24 cellular contexts compared by ENCODE assay signal in genomic region chr1:202901555-202901954, GRCh38.
"Had no signal": no experiment of that assay in that cellular context is flagged by ENCODE, and none has a peak within 500 bp of the region (broad histone marks: within the 10 kb centered on the region; RNA-seq: fewer than 3 reads in every experiment).

No MANE protein-coding gene starts in this region.

- H3K27me3 ChIP-seq: colonic mucosa, dorsolateral prefrontal cortex, esophagus muscularis mucosa, esophagus squamous epithelium, foreskin keratinocyte, gastrocnemius medialis, gastroesophageal sphincter, heart left ventricle, heart right ventricle had no signal

- H3K27ac Mint-ChIP-seq: dendritic cell treated with granulocyte-macrophage colony-stimulating factor and Interleukin-4, amounts not matched to agents 40 ng/mL and 50 ng/mL, for 4 days; endodermal cell had no signal

- H3K4me3 Mint-ChIP-seq: dendritic cell treated with granulocyte-macrophage colony-stimulating factor and Interleukin-4, amounts not matched to agents 40 ng/mL and 50 ng/mL, for 4 days; effector memory CD8-positive, alpha-beta T cell; endodermal cell had no signal

- H3K27ac ChIP-seq: colonic mucosa, coronary artery, dorsolateral prefrontal cortex, epithelial cell of prostate, esophagus muscularis mucosa, esophagus squamous epithelium, foreskin keratinocyte, gastrocnemius medialis, gastroesophageal sphincter, heart left ventricle, heart right ventricle had no signal

- ATAC-seq: effector memory CD8-positive, alpha-beta T cell; esophagus mucosa; foreskin keratinocyte; gastrocnemius medialis; gastroesophageal sphincter; heart left ventricle; heart right ventricle had no signal

- H3K27me3 Mint-ChIP-seq: dendritic cell treated with granulocyte-macrophage colony-stimulating factor and Interleukin-4, amounts not matched to agents 40 ng/mL and 50 ng/mL, for 4 days; effector memory CD8-positive, alpha-beta T cell had no signal

- H3K36me3 ChIP-seq: colonic mucosa had no signal

- H3K9me3 ChIP-seq: colonic mucosa, esophagus muscularis mucosa, esophagus squamous epithelium, gastrocnemius medialis, gastroesophageal sphincter, heart left ventricle, heart right ventricle had no signal

- H3K4me1 ChIP-seq: colonic mucosa, esophagus muscularis mucosa, esophagus squamous epithelium, foreskin keratinocyte, gastrocnemius medialis, gastroesophageal sphincter, heart left ventricle, heart right ventricle had no signal

- H3K4me3 ChIP-seq: colonic mucosa, coronary artery, dorsolateral prefrontal cortex, esophagus muscularis mucosa, esophagus squamous epithelium, gastrocnemius medialis, gastroesophageal sphincter, heart left ventricle, heart right ventricle had no signal

- H3K9me3 Mint-ChIP-seq: dendritic cell treated with granulocyte-macrophage colony-stimulating factor and Interleukin-4, amounts not matched to agents 40 ng/mL and 50 ng/mL, for 4 days; effector memory CD8-positive, alpha-beta T cell; endodermal cell had no signal

- DNase-seq: colonic mucosa; cortex of kidney; dermis blood vessel endothelial cell; dorsolateral prefrontal cortex; effector CD4-positive, alpha-beta T cell; effector CD8-positive, alpha-beta T cell; effector memory CD4-positive, alpha-beta T cell; effector memory CD8-positive, alpha-beta T cell; endodermal cell; erythroblast; esophagus squamous epithelium; foreskin fibroblast; foreskin keratinocyte; foreskin melanocyte; gastrocnemius medialis; glutamatergic neuron; heart left ventricle; heart right ventricle had no signal
